9 cellular contexts compared by ENCODE assay signal in genomic region chr9:112858625-112859147, GRCh38. TPM values are rescaled to one million over a fixed set of nuclear protein-coding genes. Genes with fewer than 3 reads are reported as not detected.
DNase-seq lines count a peak whose midpoint lies in the region; ATAC-seq and TF ChIP-seq lines count a peak whose summit lies in the region.
"Had no signal": no experiment of that assay in that cellular context is flagged by ENCODE, and none has a peak within 500 bp of the region (broad histone marks: within the 10 kb centered on the region; RNA-seq: fewer than 3 reads in every experiment).

No MANE protein-coding gene starts in this region.

- H3K36me3 Mint-ChIP-seq in Calu3 (ENCODE audit: insufficient read depth, unreplicated experiment), result peaks cover 2% of the 10 kb centered on the region

- CTCF ChIA-PET in Calu3 (lab: Charles Lee), result no interaction called here

- H3K27me3 Mint-ChIP-seq in Calu3 (ENCODE audit: unreplicated experiment), result no peaks in the 10 kb centered on the region

- H3K9me3 Mint-ChIP-seq in Calu3 (ENCODE audit: low read depth, unreplicated experiment), result no peaks in the 10 kb centered on the region

- TF ChIP-seq CTCF in Calu3 (IDR thresholded peaks at IDR 0.05; ENCODE audit: unreplicated experiment), result no peak
- no peak for TF ChIP-seq CTCF in fibroblast of mammary gland (conservative IDR thresholded peaks at IDR 0.05; ENCODE audit: control insufficient read depth, insufficient read depth, low read depth, low read length)

- peak; percentile 75 for ATAC-seq in GM21390 (IDR thresholded peaks at IDR 0.05; ENCODE audit: unreplicated experiment)
- peak; percentile 56 for ATAC-seq in HG03469 (IDR thresholded peaks at IDR 0.05; ENCODE audit: unreplicated experiment)

- H3K4me3 Mint-ChIP-seq in Calu3 (ENCODE audit: low read depth, unreplicated experiment), result no peak overlapping the region

- DNase-seq in Calu3 (no peak), fibroblast of mammary gland (ENCODE audit: low read depth) (peak; percentile 37), NCI-H345 (lab: John Stamatoyannopoulos, UW) (no peak), DMS79 (lab: John Stamatoyannopoulos, UW) (no peak), A172 (ENCODE audit: low spot score) (no peak), T-helper 2 cell (no peak)
- DNase-seq: NCI-H69 had no signal

- intact Hi-C loops in Calu3 (cut with micrococcal nuclease; ENCODE audit: unreplicated experiment), result no loop called here

- no TSS peak for BruUV-seq in Calu3 (replicated peaks; lab: Mats Ljungman, UMichigan)

- H3K27ac Mint-ChIP-seq in Calu3 (ENCODE audit: unreplicated experiment), result peak overlapping the region; percentile 66

- no peak overlapping the region for H3K4me3 ChIP-seq in fibroblast of mammary gland (ENCODE audit: control insufficient read depth, low read depth, low read length)

- H3K4me1 Mint-ChIP-seq in Calu3 (ENCODE audit: low read depth, unreplicated experiment), result no peaks in the 10 kb centered on the region

RNA-seq across cellular contexts. Expression of gene SLC46A2, which starts 32.0 kb away (rescaled TPM):
- not detected in 2 replicates for total RNA-seq in Calu3 (2022)
- total RNA-seq in A172 (2014; rRNA removed; shearing (Covaris generic)), result not detected in 2 replicates
